In genomic region chr10:89392974-89393373, GRCh38 we compare ENCODE assay signal across 8 cellular contexts. TPM values are rescaled to one million over a fixed set of nuclear protein-coding genes. Genes with fewer than 3 reads are reported as not detected.
A peak's percentile ranks its signal among the peaks of the same experiment; 100 is the strongest.
DNase-seq lines count a peak whose midpoint lies in the region; FAIRE-seq and TF ChIP-seq lines count a peak whose summit lies in the region.

No MANE protein-coding gene starts in this region.

- H3K4me1 Mint-ChIP-seq in Caco-2 (ENCODE audit: low read depth, unreplicated experiment) (peaks cover 9% of the 10 kb centered on the region), H9 (peaks cover 9 to 11% of the 10 kb centered on the region in 2 experiments), nephron progenitor cell (peaks cover 10% of the 10 kb centered on the region)

- H2BK120ac ChIP-seq in H9 (ENCODE audit: low read depth, low read length, poor library complexity, severe bottlenecking): no peak overlapping the region

- intact Hi-C loops in Caco-2 (cut with micrococcal nuclease; ENCODE audit: unreplicated experiment) (loop anchor here (1.0 kb wide), 1 partner anchor 21 kb away; the partner anchor contains the start of gene IFIT5), esophagus muscularis mucosa (cut with DNase I) (no loop called here)

- WGBS in H9 (ENCODE audit: extremely low coverage, insufficient read length, low lambda C conversion rate): no CpG with 5 or more reads among the region's 2 CpGs
- 20% methylated on average over 2 of the region's 2 CpGs for WGBS in esophagus muscularis mucosa

- H3K27ac ChIP-seq in H9 (ENCODE audit: insufficient read length, low read depth, low read length) (no peak overlapping the region), SJSA1 (0 out of 2 replicates have a peak overlapping the region, but pooled peaks have one; percentile 70), esophagus muscularis mucosa (replicated peaks in 1 of 4) (peak overlapping the region; percentile 75 to 84 (median 81))

- H3K27ac Mint-ChIP-seq in Caco-2 (ENCODE audit: unreplicated experiment) (no peak overlapping the region), H9 (no peak overlapping the region), nephron progenitor cell (no peak overlapping the region)

- no peak overlapping the region for H2BK5ac ChIP-seq in H9 (ENCODE audit: insufficient read length, low read length)

- H3T11ph ChIP-seq in H9 (ENCODE audit: low read length): no peak overlapping the region

- H3K18ac ChIP-seq in H9 (ENCODE audit: insufficient read length, low read depth, low read length): no peak overlapping the region

- no peak overlapping the region for H3K56ac ChIP-seq in H9 (ENCODE audit: insufficient read length, low read depth, low read length)

- H3K4me3 Mint-ChIP-seq in Caco-2 (ENCODE audit: unreplicated experiment): peak overlapping the region; percentile 66
- no peak overlapping the region for H3K4me3 Mint-ChIP-seq in H9
- peak overlapping the region; percentile 78 for H3K4me3 Mint-ChIP-seq in nephron progenitor cell

- no peak overlapping the region for H2BK20ac ChIP-seq in H9 (ENCODE audit: low read depth, low read length, poor library complexity, severe bottlenecking)

- no peak for FAIRE-seq in GM19239 (lab: Jason Lieb, UNC)

- no peak overlapping the region for H2AK5ac ChIP-seq in H9 (ENCODE audit: insufficient read length, low read length)

- H3K4me1 ChIP-seq in Caco-2 (peaks cover 9% of the 10 kb centered on the region; the same call in 1 of the 2 replicates), H9 (ENCODE audit: insufficient read depth, low read length) (peaks cover 4% of the 10 kb centered on the region; the same call in 1 of the 2 replicates), SJSA1 (replicated peaks) (peaks cover 16% of the 10 kb centered on the region), esophagus muscularis mucosa (peaks cover 27 to 69% (median 63%) of the 10 kb centered on the region in 4 donors)

- no peak overlapping the region for H2BK15ac ChIP-seq in H9 (ENCODE audit: low read depth, low read length)

- no peak for TF ChIP-seq EP300 in esophagus muscularis mucosa (IDR thresholded peaks at IDR 0.05)

- peak overlapping the region; percentile 78 for H2AFZ ChIP-seq in H9 (ENCODE audit: low read length)

- no peak overlapping the region for H3K23ac ChIP-seq in H9 (ENCODE audit: insufficient read length, low read depth, low read length)

- no peak overlapping the region for H2BK12ac ChIP-seq in H9 (ENCODE audit: insufficient read length, low read depth, low read length)

- no peak for TF ChIP-seq POLR2A in esophagus muscularis mucosa (IDR thresholded peaks at IDR 0.05; ENCODE audit: low read depth)

- no peaks in the 10 kb centered on the region for H3K27me3 Mint-ChIP-seq in Caco-2 (ENCODE audit: insufficient read depth, unreplicated experiment)
- no peaks in the 10 kb centered on the region for H3K27me3 Mint-ChIP-seq in H9 (ENCODE audit: low read depth)
- H3K27me3 Mint-ChIP-seq in nephron progenitor cell (ENCODE audit: low read depth, poor library complexity): peaks cover 3% of the 10 kb centered on the region

- no peak overlapping the region for H3K14ac ChIP-seq in H9 (ENCODE audit: insufficient read depth, low read length)

- no peaks in the 10 kb centered on the region for H3K27me3 ChIP-seq in Caco-2 (replicated peaks; ENCODE audit: control insufficient read depth, insufficient read depth, low read length)
- no peaks in the 10 kb centered on the region for H3K27me3 ChIP-seq in H9 (ENCODE audit: insufficient read depth, low read length)
- H3K27me3 ChIP-seq in SJSA1 (replicated peaks): no peaks in the 10 kb centered on the region
- no peaks in the 10 kb centered on the region for H3K27me3 ChIP-seq in esophagus muscularis mucosa

- no peak overlapping the region for H3K4me2 ChIP-seq in H9 (ENCODE audit: insufficient read depth, insufficient read length, low read length)

- DNase-seq in Caco-2: peak; percentile 38 to 40
- no peak for DNase-seq in H9
- DNase-seq in SJSA1 (ENCODE audit: low read depth in 1 of 2, low spot score in 2 of 2): peak in 1 of 2 experiments; percentile 12
- DNase-seq in esophagus muscularis mucosa (ENCODE audit: extremely low spot score): peak; percentile 82
- no peak for DNase-seq in nephron progenitor cell
- DNase-seq in NCI-H2107 treated with DMSO at 0.1 percent for 48 hours (lab: John Stamatoyannopoulos, UW; ENCODE audit: unreplicated experiment): no peak
- no peak for DNase-seq in foreskin melanocyte
- DNase-seq in GM19239 (ENCODE audit: insufficient read length, low spot score): no peak

- H3K9me3 ChIP-seq in Caco-2: no peaks in the 10 kb centered on the region
- no peaks in the 10 kb centered on the region for H3K9me3 ChIP-seq in H9 (ENCODE audit: control insufficient read depth, low read depth, low read length)
- H3K9me3 ChIP-seq in SJSA1 (replicated peaks): no peaks in the 10 kb centered on the region
- H3K9me3 ChIP-seq in esophagus muscularis mucosa: no peaks in the 10 kb centered on the region

- POLR2A ChIA-PET in Caco-2 (lab: Charles Lee): interaction anchor here (0.6 kb wide), 1 partner anchor 142 kb away, joined by 3 read pairs; no protein-coding TSS in a partner anchor

- H4K8ac ChIP-seq in H9 (replicated peaks; ENCODE audit: insufficient read length, low read depth, low read length): no peak overlapping the region

- no peak overlapping the region for H3K4ac ChIP-seq in H9 (ENCODE audit: low read depth, low read length)

- no peaks in the 10 kb centered on the region for H3K79me1 ChIP-seq in H9 (ENCODE audit: insufficient read depth, low read depth, low read length, poor library complexity, severe bottlenecking)

- H3K23me2 ChIP-seq in H9 (ENCODE audit: insufficient read length, low read depth, low read length, poor library complexity, severe bottlenecking): peaks cover 2% of the 10 kb centered on the region

- no peak overlapping the region for H4K91ac ChIP-seq in H9 (ENCODE audit: insufficient read length, low read depth, low read length)

- no peak overlapping the region for H4K5ac ChIP-seq in H9 (ENCODE audit: insufficient read length, low read depth, low read length)

- H3K36me3 ChIP-seq in Caco-2 (ENCODE audit: control insufficient read depth, insufficient read depth, low read length): no peaks in the 10 kb centered on the region
- H3K36me3 ChIP-seq in SJSA1: no peaks in the 10 kb centered on the region
- H3K36me3 ChIP-seq in esophagus muscularis mucosa: no peaks in the 10 kb centered on the region

- TSS peak; percentile 77 for BruUV-seq in Caco-2 (replicated peaks; lab: Mats Ljungman, UMichigan)

- no peaks in the 10 kb centered on the region for H3K9me3 Mint-ChIP-seq in Caco-2 (ENCODE audit: unreplicated experiment)
- H3K9me3 Mint-ChIP-seq in H9: peaks cover 4 to 5% of the 10 kb centered on the region in 2 experiments; a peak in 4 of 5 replicates
- peaks cover 15% of the 10 kb centered on the region for H3K9me3 Mint-ChIP-seq in nephron progenitor cell

- no peaks in the 10 kb centered on the region for H3K79me2 ChIP-seq in H9 (ENCODE audit: insufficient read depth, low read length)

- no peaks in the 10 kb centered on the region for H4K20me1 ChIP-seq in H9 (ENCODE audit: control insufficient read depth, insufficient read depth, insufficient read length)

- H3K36me3 Mint-ChIP-seq in Caco-2 (ENCODE audit: insufficient read depth, unreplicated experiment) (no peaks in the 10 kb centered on the region), H9 (ENCODE audit: insufficient read depth in 1 of 3, low read depth in 3 of 3) (peaks cover 1 to 7% (median 3%) of the 10 kb centered on the region in 3 experiments; a peak in 5 of 7 replicates), nephron progenitor cell (ENCODE audit: low read depth) (peaks cover 7% of the 10 kb centered on the region)

- no peak overlapping the region for H3K9ac ChIP-seq in H9 (ENCODE audit: extremely low read depth, insufficient read length, low read length)

- H3K4me3 ChIP-seq in Caco-2 (ENCODE audit: low read depth, low read length): no peak overlapping the region
- peak overlapping the region; percentile 42 for H3K4me3 ChIP-seq in SJSA1
- H3K4me3 ChIP-seq in esophagus muscularis mucosa: peak overlapping the region; percentile 58 to 65 (median 61)

- TF ChIP-seq CTCF in Caco-2 (IDR thresholded peaks at IDR 0.05; ENCODE audit: insufficient read depth in 1 of 2, low read depth in 1 of 2, low read length in 1 of 2, severe bottlenecking in 1 of 2, unreplicated experiment in 1 of 2) (no peak), H9 (conservative IDR thresholded peaks at IDR 0.05) (no peak), esophagus muscularis mucosa (IDR thresholded peaks at IDR 0.05) (no peak), nephron progenitor cell (IDR thresholded peaks at IDR 0.05) (no peak)

- CTCF ChIA-PET in Caco-2 (lab: Charles Lee): interaction anchor here (0.9 kb wide), 1 partner anchor 38 kb away, joined by 3 read pairs; no protein-coding TSS in a partner anchor

RNA-seq across cellular contexts. Expression of gene IFIT1, which starts 0.6 kb away (rescaled TPM):
- total RNA-seq in Caco-2 (2022) (4.3 and 5.4 TPM in 2 replicates), H9 (2021) (1.2 and 1.9 TPM in 2 replicates), esophagus muscularis mucosa (10 to 100 TPM; 10.6 to 15.4 (median 11.9) TPM)
- 1.8 and 5.2 TPM in 2 replicates for total RNA-seq in SJSA1 (2014; rRNA removed; shearing (Covaris generic))

RNA-seq across cellular contexts. Expression of gene IFIT1B, which starts 15.1 kb away (rescaled TPM):
- total RNA-seq in Caco-2 (2022) (not detected in 2 replicates), H9 (2021) (not detected in 2 replicates), esophagus muscularis mucosa (under 1 TPM in 1 of 4 donors, not detected in 3; 0.33 TPM)
- total RNA-seq in SJSA1 (2014; rRNA removed; shearing (Covaris generic)): not detected in 2 replicates

RNA-seq across cellular contexts. Expression of gene IFIT5, which starts 21.4 kb away (rescaled TPM):
- total RNA-seq in Caco-2 (2022) (2.3 and 2.4 TPM in 2 replicates), H9 (2021) (2.1 and 2.3 TPM in 2 replicates), esophagus muscularis mucosa (10 to 100 TPM; 13.0 to 23.3 (median 19.1) TPM)
- 32.5 and 39.3 TPM in 2 replicates for total RNA-seq in SJSA1 (2014; rRNA removed; shearing (Covaris generic))

Comparison
In these comparisons a context has a peak if more than half of its experiments do, and no peak if none do; other contexts are left out.
1. DNase-seq: peak in Caco-2 (2 of 2) and esophagus muscularis mucosa (single experiment); none in H9 (single experiment), nephron progenitor cell (single experiment), NCI-H2107 treated with DMSO at 0.1 percent for 48 hours (single experiment), foreskin melanocyte (single experiment) and GM19239 (single experiment).
2. H3K4me3 Mint-ChIP-seq: peak in Caco-2 (single experiment) and nephron progenitor cell (single experiment); none in H9 (0 of 2).